ENCODE assay signal across 7 cellular contexts in genomic region chr13:69817333-69817732, GRCh38.
"Had no signal": no experiment of that assay in that cellular context is flagged by ENCODE, and none has a peak within 500 bp of the region (broad histone marks: within the 10 kb centered on the region; RNA-seq: fewer than 3 reads in every experiment).

No MANE protein-coding gene starts in this region.

- H3K4me3 Mint-ChIP-seq: IgD-negative memory B cell had no signal

- H3K27ac Mint-ChIP-seq: IgD-negative memory B cell had no signal

- H3K4me1 Mint-ChIP-seq: IgD-negative memory B cell had no signal

- H3K4me3 ChIP-seq: K562 had no signal

- DNase-seq: IMR-90, KBM-7, KG1 had no signal

- ATAC-seq: HepG2, K562 had no signal

- H3K27me3 Mint-ChIP-seq: IgD-negative memory B cell had no signal

- H3K27ac ChIP-seq: HL-60 had no signal

- H3K36me3 Mint-ChIP-seq: IgD-negative memory B cell had no signal
